Comparison of ENCODE assay signal across 23 cellular contexts in genomic region chr9:111099199-111100005, GRCh38.
A peak's percentile ranks its signal among the peaks of the same experiment; 100 is the strongest.
DNase-seq lines count a peak whose midpoint lies in the region; ATAC-seq and TF ChIP-seq lines count a peak whose summit lies in the region.
"Had no signal": no experiment of that assay in that cellular context is flagged by ENCODE, and none has a peak within 500 bp of the region (broad histone marks: within the 10 kb centered on the region; RNA-seq: fewer than 3 reads in every experiment).

No MANE protein-coding gene starts in this region.

- H3K27ac ChIP-seq in HUES64 (ENCODE audit: low read depth, low read length) (peak overlapping the region; percentile 62), SK-N-SH (ENCODE audit: low read depth in 2 of 2, low read length in 1 of 2) (no peak overlapping the region; a peak in 1 of 4 replicates), GM23248 (no peak overlapping the region)
- H3K27ac ChIP-seq: heart right ventricle, upper lobe of right lung had no signal

- no peaks in the 10 kb centered on the region for H3K36me3 Mint-ChIP-seq in T-cell
- no peaks in the 10 kb centered on the region for H3K36me3 Mint-ChIP-seq in activated CD4-positive, alpha-beta T cell treated with anti-CD3 and anti-CD28 coated beads, Interleukin-2, amount 10 ng/mL, durations not matched to agents 7 days and 5 days (ENCODE audit: low read depth)
- H3K36me3 Mint-ChIP-seq: activated naive CD8-positive, alpha-beta T cell; natural killer cell had no signal

- no peak for TF ChIP-seq RAD21 in SK-N-SH (IDR thresholded peaks at IDR 0.05; ENCODE audit: low read length)

- CTCF ChIA-PET in SK-N-SH (lab: Yijun Ruan, JAX) (interaction anchor here (1.6 kb wide), 1 partner anchor 16 kb away, joined by 3 read pairs; no protein-coding TSS in a partner anchor), T-cell (lab: Charles Lee) (no interaction called here)
- CTCF ChIA-PET in activated CD4-positive, alpha-beta T cell treated with anti-CD3 and anti-CD28 coated beads, Interleukin-2, amount 10 ng/mL, durations not matched to agents 7 days and 5 days (lab: Charles Lee) = no interaction called here

- H2AFZ ChIP-seq in SK-N-SH (ENCODE audit: low read depth) (no peak overlapping the region), GM23248 (no peak overlapping the region)

- no peak overlapping the region for H3K9ac ChIP-seq in HUES64 (ENCODE audit: low read depth, low read length)
- no peak overlapping the region for H3K9ac ChIP-seq in SK-N-SH
- H3K9ac ChIP-seq in GM23248 = no peak overlapping the region

- no peak for TF ChIP-seq CTCF in SK-N-SH (IDR thresholded peaks at IDR 0.05)

- H3K27ac Mint-ChIP-seq in T-cell = no peak overlapping the region
- no peak overlapping the region for H3K27ac Mint-ChIP-seq in activated CD4-positive, alpha-beta T cell treated with anti-CD3 and anti-CD28 coated beads, Interleukin-2, amount 10 ng/mL, durations not matched to agents 7 days and 5 days
- H3K27ac Mint-ChIP-seq: activated naive CD8-positive, alpha-beta T cell; HFFc6; natural killer cell; T-helper 2 cell treated with Interferon-gamma antibody and Interleukin-4, amounts not matched to agents 5 μg/mL and 100 μg/mL, for 36 hours had no signal

- H3F3A ChIP-seq in SK-N-SH (replicated peaks; ENCODE audit: insufficient read depth) (no peaks in the 10 kb centered on the region), GM23248 (ENCODE audit: insufficient read depth) (peaks cover 9% of the 10 kb centered on the region; the same call in 1 of the 2 replicates)

- WGBS in HUES64 = 36% methylated on average over 9 of the region's 9 CpGs
- 66% methylated on average over 9 of the region's 9 CpGs for WGBS in SK-N-SH (ENCODE audit: low lambda C conversion rate)
- WGBS in GM23248 (ENCODE audit: low coverage in 1 of 2, low lambda C conversion rate in 2 of 2, missing lambda C conversion rate in 2 of 2), 2 experiments = 90% methylated on average over 9 of the region's 9 CpGs

- H3K9me2 ChIP-seq in SK-N-SH = no peaks in the 10 kb centered on the region
- no peaks in the 10 kb centered on the region for H3K9me2 ChIP-seq in GM23248 (ENCODE audit: insufficient read depth)

- no peak for ATAC-seq in T-cell (replicated peaks in 1 of 4)
- ATAC-seq in GM19023 (IDR thresholded peaks at IDR 0.05; ENCODE audit: unreplicated experiment) = no peak
- ATAC-seq: heart right ventricle, natural killer cell, upper lobe of right lung had no signal

- H3K4me1 Mint-ChIP-seq in T-cell = no peaks in the 10 kb centered on the region
- H3K4me1 Mint-ChIP-seq in activated CD4-positive, alpha-beta T cell treated with anti-CD3 and anti-CD28 coated beads, Interleukin-2, amount 10 ng/mL, durations not matched to agents 7 days and 5 days = no peaks in the 10 kb centered on the region
- H3K4me1 Mint-ChIP-seq: natural killer cell had no signal

- H3K4me3 ChIP-seq in HUES64 (ENCODE audit: low read length) = no peak overlapping the region
- no peak overlapping the region for H3K4me3 ChIP-seq in SK-N-SH (ENCODE audit: low read depth in 2 of 2, low read length in 1 of 2)
- H3K4me3 ChIP-seq in GM23248 = no peak overlapping the region
- H3K4me3 ChIP-seq: heart right ventricle, upper lobe of right lung had no signal

- H3K4me1 ChIP-seq in HUES64 (ENCODE audit: insufficient read depth, low read length) (peaks cover 60% of the 10 kb centered on the region), SK-N-SH (ENCODE audit: control insufficient read depth in 1 of 2, insufficient read depth in 2 of 2, low read depth in 1 of 2, low read length in 1 of 2) (peaks cover 6 to 15% of the 10 kb centered on the region in 2 experiments; a peak in 3 of 4 replicates), GM23248 (ENCODE audit: insufficient read depth) (peaks cover 23% of the 10 kb centered on the region)

- H3K9me3 ChIP-seq in HUES64 (ENCODE audit: insufficient read depth, low read depth, low read length) (no peaks in the 10 kb centered on the region), SK-N-SH (no peaks in the 10 kb centered on the region), GM23248 (ENCODE audit: low read depth) (no peaks in the 10 kb centered on the region)
- H3K9me3 ChIP-seq: Caco-2, heart right ventricle, upper lobe of right lung had no signal

- no peaks in the 10 kb centered on the region for H3K27me3 ChIP-seq in HUES64 (ENCODE audit: insufficient read depth, low read length)
- H3K27me3 ChIP-seq in SK-N-SH (ENCODE audit: insufficient read depth) = no peaks in the 10 kb centered on the region
- H3K27me3 ChIP-seq in GM23248 (replicated peaks; ENCODE audit: insufficient read depth) = no peaks in the 10 kb centered on the region
- H3K27me3 ChIP-seq: upper lobe of right lung had no signal

- peaks cover 0 to 9% (median 0%) of the 10 kb centered on the region in 3 donors for H3K9me3 Mint-ChIP-seq in T-cell
- H3K9me3 Mint-ChIP-seq in activated CD4-positive, alpha-beta T cell treated with anti-CD3 and anti-CD28 coated beads, Interleukin-2, amount 10 ng/mL, durations not matched to agents 7 days and 5 days = no peaks in the 10 kb centered on the region
- H3K9me3 Mint-ChIP-seq: HFFc6; T-helper 2 cell treated with Interferon-gamma antibody and Interleukin-4, amounts not matched to agents 5 μg/mL and 100 μg/mL, for 36 hours had no signal

- H3K27me3 Mint-ChIP-seq in T-cell = no peaks in the 10 kb centered on the region
- H3K27me3 Mint-ChIP-seq in activated CD4-positive, alpha-beta T cell treated with anti-CD3 and anti-CD28 coated beads, Interleukin-2, amount 10 ng/mL, durations not matched to agents 7 days and 5 days = no peaks in the 10 kb centered on the region
- H3K27me3 Mint-ChIP-seq: activated naive CD8-positive, alpha-beta T cell had no signal

- DNase-seq in SK-N-SH = peak; percentile 6
- DNase-seq in iPS-NIHi11 (ENCODE audit: low spot score) = peak; percentile 16
- DNase-seq in retina = peak; percentile 49
- DNase-seq in T-cell = no peak
- no peak for DNase-seq in activated CD4-positive, alpha-beta T cell treated with anti-CD3 and anti-CD28 coated beads, Interleukin-2, amount 10 ng/mL, durations not matched to agents 7 days and 5 days
- DNase-seq in GM23248 = no peak
- DNase-seq: heart right ventricle; HFFc6; KBM-7; kidney; MV-4-11; natural killer cell; NCI-H2081; NCI-H526; OCI-M1; SHP77 treated with DMSO at 0.1 percent for 48 hours; stimulated activated CD4-positive, alpha-beta T cell treated with anti-CD3 and anti-CD28 coated beads, Interleukin-4, amount 100 ng/mL, for 24 hours; upper lobe of right lung had no signal

- H3K36me3 ChIP-seq in HUES64 (ENCODE audit: insufficient read depth, low read length) (no peaks in the 10 kb centered on the region), SK-N-SH (replicated peaks in 1 of 2; ENCODE audit: control insufficient read depth in 1 of 2, insufficient read depth in 2 of 2, low read length in 1 of 2) (no peaks in the 10 kb centered on the region), GM23248 (ENCODE audit: low read depth) (no peaks in the 10 kb centered on the region)
- H3K36me3 ChIP-seq: heart right ventricle, upper lobe of right lung had no signal

- in situ Hi-C loops in GM23248 (cut with MboI) = no loop called here

- H4K20me1 ChIP-seq in SK-N-SH (ENCODE audit: insufficient read depth) (no peaks in the 10 kb centered on the region), GM23248 (ENCODE audit: insufficient read depth) (no peaks in the 10 kb centered on the region)

- no peaks in the 10 kb centered on the region for H3K79me2 ChIP-seq in SK-N-SH (ENCODE audit: insufficient read depth)
- H3K79me2 ChIP-seq in GM23248 (ENCODE audit: insufficient read depth) = no peaks in the 10 kb centered on the region

- no peak overlapping the region for H3K4me3 Mint-ChIP-seq in T-cell
- no peak overlapping the region for H3K4me3 Mint-ChIP-seq in activated CD4-positive, alpha-beta T cell treated with anti-CD3 and anti-CD28 coated beads, Interleukin-2, amount 10 ng/mL, durations not matched to agents 7 days and 5 days
- H3K4me3 Mint-ChIP-seq: activated naive CD8-positive, alpha-beta T cell; HFFc6; natural killer cell; T-helper 2 cell treated with Interferon-gamma antibody and Interleukin-4, amounts not matched to agents 5 μg/mL and 100 μg/mL, for 36 hours had no signal

- POLR2A ChIA-PET in SK-N-SH (lab: Yijun Ruan, JAX) (no interaction called here), T-cell (lab: Charles Lee) (interaction anchor here in 1 of 2 donors (0.6 kb wide), 1 partner anchor 9 kb away, joined by 3 read pairs; no protein-coding TSS in a partner anchor)
- POLR2A ChIA-PET in activated CD4-positive, alpha-beta T cell treated with anti-CD3 and anti-CD28 coated beads, Interleukin-2, amount 10 ng/mL, durations not matched to agents 7 days and 5 days (lab: Charles Lee) = no interaction called here

- H3K4me2 ChIP-seq in SK-N-SH (no peak overlapping the region), GM23248 (ENCODE audit: unreplicated experiment) (no peak overlapping the region)

- TF ChIP-seq EP300 in SK-N-SH (IDR thresholded peaks at IDR 0.05; ENCODE audit: borderline replicate concordance in 1 of 2, low read depth in 1 of 2, low read length in 1 of 2) = peak in 1 of 2 experiments; percentile 76; a peak in 2 of 4 replicates

TF ChIP-seq in SK-N-SH, 30 proteins besides CTCF, POLR2A, EP300 and RAD21:
- TF ChIP-seq RCOR1 (IDR thresholded peaks at IDR 0.05; ENCODE audit: low read length) (peak; percentile 59; the same call in 1 of the 2 replicates), CHD2 (IDR thresholded peaks at IDR 0.05; ENCODE audit: low read length, partially characterized antibody) (peak; percentile 31), GATA2 (CRISPR knock-in tag; IDR thresholded peaks at IDR 0.05) (peak; percentile 92), USF2 (IDR thresholded peaks at IDR 0.05; ENCODE audit: borderline replicate concordance, low read depth, low read length) (no peak)

Comparison
In these comparisons a context has a peak if more than half of its experiments do, and no peak if none do; other contexts are left out.
1. DNase-seq: peak in SK-N-SH (single experiment), iPS-NIHi11 (single experiment) and retina (single experiment); none in T-cell (0 of 34), activated CD4-positive, alpha-beta T cell treated with anti-CD3 and anti-CD28 coated beads, Interleukin-2, amount 10 ng/mL, durations not matched to agents 7 days and 5 days (single experiment) and GM23248 (single experiment).